Comparison of ENCODE assay signal across 8 cellular contexts in the genomic region with DNA sequence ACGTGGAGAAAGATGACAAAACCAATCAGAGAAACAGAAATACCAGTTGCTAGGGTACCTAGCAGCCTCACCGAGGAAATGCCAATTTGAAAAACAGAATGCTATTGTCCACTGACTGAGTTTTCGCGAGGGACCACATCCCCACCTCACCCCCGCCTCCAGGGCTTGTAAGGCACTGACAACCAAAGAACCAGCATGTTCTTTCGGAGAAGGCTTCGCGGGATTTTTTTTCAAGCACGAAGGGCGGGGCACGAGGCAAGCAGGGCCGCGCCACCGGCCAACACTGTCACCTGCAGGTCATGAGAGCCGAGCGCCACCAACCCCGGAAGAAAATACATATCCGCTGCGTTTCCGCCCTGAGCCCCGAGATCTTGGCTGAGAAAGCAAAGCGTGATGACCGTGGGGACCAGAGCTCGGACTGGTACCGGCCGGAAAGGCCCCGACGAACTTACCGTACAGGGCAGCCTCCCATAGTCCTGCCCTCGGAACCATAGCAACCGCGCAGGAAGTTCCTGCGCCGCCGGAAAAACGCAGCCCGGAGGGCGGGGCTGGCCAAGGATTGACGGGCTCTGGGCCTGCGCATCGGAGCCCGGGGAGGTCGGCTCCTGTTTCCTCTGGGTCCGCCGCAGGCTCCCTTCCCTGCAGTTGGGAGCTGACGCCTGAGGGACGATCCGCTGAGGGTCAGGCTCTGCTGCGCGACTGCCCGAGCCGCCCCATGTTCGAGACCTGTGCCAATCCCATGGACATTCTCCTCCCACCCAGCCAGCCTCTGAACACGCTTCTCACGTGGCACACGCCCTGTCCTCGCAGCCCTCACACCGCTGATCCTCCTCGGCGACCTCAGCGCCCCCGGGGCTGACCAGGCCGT. TPM values are rescaled to one million over a fixed set of nuclear protein-coding genes. Genes with fewer than 3 reads are reported as not detected.
DNase-seq lines count a peak whose midpoint lies in the region; ATAC-seq and TF ChIP-seq lines count a peak whose summit lies in the region.

No MANE protein-coding gene starts in this region.

- H3K4me1 ChIP-seq in SK-N-SH (ENCODE audit: control insufficient read depth in 1 of 2, insufficient read depth in 2 of 2, low read depth in 1 of 2, low read length in 1 of 2) (peaks cover 0 to 8% of the 10 kb centered on the region in 2 experiments; a peak in 2 of 4 replicates), osteoblast (ENCODE audit: insufficient read depth, low read length) (peaks cover 5% of the 10 kb centered on the region), thoracic aorta (ENCODE audit: control insufficient read depth in 1 of 2, low read depth in 2 of 2) (no peaks in the 10 kb centered on the region)

- CTCF ChIA-PET in SK-N-SH (lab: Yijun Ruan, JAX): interaction anchor here (0.8 kb wide), 1 partner anchor 30 kb away, joined by 3 read pairs; no protein-coding TSS in a partner anchor

- H4K20me1 ChIP-seq in SK-N-SH (ENCODE audit: insufficient read depth): no peaks in the 10 kb centered on the region
- no peaks in the 10 kb centered on the region for H4K20me1 ChIP-seq in osteoblast (ENCODE audit: insufficient read depth, low read length)

- TF ChIP-seq CTCF in GM12865 (IDR thresholded peaks at IDR 0.05; ENCODE audit: insufficient read depth, low read depth, low read length, missing control alignments) (peak; percentile 71), SK-N-SH (IDR thresholded peaks at IDR 0.05) (peak; percentile 74), osteoblast (IDR thresholded peaks at IDR 0.05; ENCODE audit: extremely low read depth, low read depth, low read length) (peak; percentile 23), thoracic aorta (IDR thresholded peaks at IDR 0.05) (peak; percentile 15)

- no peaks in the 10 kb centered on the region for H3K27me3 Mint-ChIP-seq in activated naive CD8-positive, alpha-beta T cell

- H3K27ac ChIP-seq in SK-N-SH (ENCODE audit: low read depth in 2 of 2, low read length in 1 of 2): peak overlapping the region; percentile 83 to 96
- peak overlapping the region; percentile 79 for H3K27ac ChIP-seq in osteoblast (ENCODE audit: low read depth, low read length)
- peak overlapping the region; percentile 85 to 89 for H3K27ac ChIP-seq in thoracic aorta

- no peaks in the 10 kb centered on the region for H3K9me3 Mint-ChIP-seq in activated naive CD8-positive, alpha-beta T cell (ENCODE audit: low read depth)

- peak overlapping the region; percentile 91 for H3K4me3 Mint-ChIP-seq in activated naive CD8-positive, alpha-beta T cell

- no peaks in the 10 kb centered on the region for H3K79me2 ChIP-seq in SK-N-SH (ENCODE audit: insufficient read depth)
- no peaks in the 10 kb centered on the region for H3K79me2 ChIP-seq in osteoblast (ENCODE audit: insufficient read depth, low read length)

- POLR2A ChIA-PET in SK-N-SH (lab: Yijun Ruan, JAX): interaction anchor here (0.8 kb wide), 1 partner anchor 17 kb away, joined by 4 read pairs; no protein-coding TSS in a partner anchor

- H3K27me3 ChIP-seq in SK-N-SH (ENCODE audit: insufficient read depth) (no peaks in the 10 kb centered on the region), osteoblast (ENCODE audit: insufficient read depth, low read length) (no peaks in the 10 kb centered on the region), thoracic aorta (replicated peaks; ENCODE audit: insufficient read depth) (no peaks in the 10 kb centered on the region)

- 0% methylated on average over 13 of the region's 63 CpGs for WGBS in SK-N-SH (ENCODE audit: low lambda C conversion rate)

- H2AFZ ChIP-seq in SK-N-SH (ENCODE audit: low read depth): peak overlapping the region; percentile 86
- peak overlapping the region; percentile 90 for H2AFZ ChIP-seq in osteoblast (ENCODE audit: low read length)

- H3K9me2 ChIP-seq in SK-N-SH: no peaks in the 10 kb centered on the region

- peaks cover 0 to 7% of the 10 kb centered on the region in 2 experiments for H3K36me3 ChIP-seq in SK-N-SH (replicated peaks in 1 of 2; ENCODE audit: control insufficient read depth in 1 of 2, insufficient read depth in 2 of 2, low read length in 1 of 2)
- H3K36me3 ChIP-seq in osteoblast (ENCODE audit: insufficient read depth, low read length): no peaks in the 10 kb centered on the region
- no peaks in the 10 kb centered on the region for H3K36me3 ChIP-seq in thoracic aorta

- H3K4me1 Mint-ChIP-seq in activated naive CD8-positive, alpha-beta T cell (ENCODE audit: low read depth): peaks cover 18% of the 10 kb centered on the region

- no peaks in the 10 kb centered on the region for H3F3A ChIP-seq in SK-N-SH (replicated peaks; ENCODE audit: insufficient read depth)

- H3K4me3 ChIP-seq in GM12865 (ENCODE audit: low read depth, low read length) (peak overlapping the region; percentile 58), SK-N-SH (ENCODE audit: low read depth in 2 of 2, low read length in 1 of 2) (peak overlapping the region; percentile 74 to 81), osteoblast (ENCODE audit: insufficient read depth, low read length) (peak overlapping the region; percentile 83), thoracic aorta (peak overlapping the region; percentile 79)

- H3K9me3 ChIP-seq in SK-N-SH: no peaks in the 10 kb centered on the region
- H3K9me3 ChIP-seq in osteoblast (ENCODE audit: low read depth, low read length): no peaks in the 10 kb centered on the region
- no peaks in the 10 kb centered on the region for H3K9me3 ChIP-seq in thoracic aorta

- no peaks in the 10 kb centered on the region for H3K36me3 Mint-ChIP-seq in activated naive CD8-positive, alpha-beta T cell

- DNase-seq in GM12865 (ENCODE audit: low read depth) (peak; percentile 93), NCI-H1092 (lab: John Stamatoyannopoulos, UW) (peak; percentile 93), SK-N-SH (peak; percentile 89), head of caudate nucleus (peak; percentile 77 to 94 (median 88)), osteoblast (ENCODE audit: insufficient read length, low spot score, missing footprints) (peak; percentile 83), thoracic aorta (ENCODE audit: low spot score) (peak; percentile 63)

- H3K4me2 ChIP-seq in SK-N-SH (peak overlapping the region; percentile 69), osteoblast (ENCODE audit: insufficient read depth, low read length) (peak overlapping the region; percentile 86)

- intact Hi-C loops in head of caudate nucleus (cut with DNase I): no loop called here

- peak; percentile 62 for TF ChIP-seq RAD21 in SK-N-SH (IDR thresholded peaks at IDR 0.05; ENCODE audit: low read length)

- peak; percentile 94 for ATAC-seq in HG02623 (IDR thresholded peaks at IDR 0.05; ENCODE audit: unreplicated experiment)
- ATAC-seq in thoracic aorta (ENCODE audit: insufficient number of reproducible peaks, low FRiP score, low read depth): peak; percentile 99

- TF ChIP-seq EP300 in SK-N-SH (IDR thresholded peaks at IDR 0.05; ENCODE audit: borderline replicate concordance in 1 of 2, low read depth in 1 of 2, low read length in 1 of 2): peak in 1 of 2 experiments; percentile 14; a peak in 1 of 4 replicates

- H3K27ac Mint-ChIP-seq in activated naive CD8-positive, alpha-beta T cell: peak overlapping the region; percentile 95

- peak overlapping the region; percentile 59 for H3K9ac ChIP-seq in SK-N-SH

TF ChIP-seq in SK-N-SH, 30 proteins besides CTCF, POLR2A, EP300 and RAD21 (continues in another document):
- peak; percentile 97 for TF ChIP-seq MXI1 (IDR thresholded peaks at IDR 0.05; ENCODE audit: low read depth, low read length)
- no peak; the same call in 1 of the 2 replicates for TF ChIP-seq USF2 (IDR thresholded peaks at IDR 0.05; ENCODE audit: borderline replicate concordance, low read depth, low read length)
- no peak for TF ChIP-seq TCF12 (IDR thresholded peaks at IDR 0.05)
- TF ChIP-seq, protein P1, sequence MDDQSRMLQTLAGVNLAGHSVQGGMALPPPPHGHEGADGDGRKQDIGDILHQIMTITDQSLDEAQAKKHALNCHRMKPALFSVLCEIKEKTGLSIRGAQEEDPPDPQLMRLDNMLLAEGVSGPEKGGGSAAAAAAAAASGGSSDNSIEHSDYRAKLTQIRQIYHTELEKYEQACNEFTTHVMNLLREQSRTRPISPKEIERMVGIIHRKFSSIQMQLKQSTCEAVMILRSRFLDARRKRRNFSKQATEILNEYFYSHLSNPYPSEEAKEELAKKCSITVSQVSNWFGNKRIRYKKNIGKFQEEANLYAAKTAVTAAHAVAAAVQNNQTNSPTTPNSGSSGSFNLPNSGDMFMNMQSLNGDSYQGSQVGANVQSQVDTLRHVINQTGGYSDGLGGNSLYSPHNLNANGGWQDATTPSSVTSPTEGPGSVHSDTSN (IDR thresholded peaks at IDR 0.05): peak; percentile 96
- no peak for TF ChIP-seq SMC3 (IDR thresholded peaks at IDR 0.05; ENCODE audit: low read depth, low read length)
- no peak for TF ChIP-seq MEF2A (IDR thresholded peaks at IDR 0.05; ENCODE audit: borderline replicate concordance, low read depth)
- TF ChIP-seq ZBTB33 (IDR thresholded peaks at IDR 0.05; ENCODE audit: borderline replicate concordance, low read depth): no peak
- no peak for TF ChIP-seq JUND (IDR thresholded peaks at IDR 0.05)

RNA-seq across cellular contexts. Expression of gene PAGE5, which starts 59.2 kb away (rescaled TPM):
- 5.1 and 7.1 TPM in 2 replicates for polyA plus RNA-seq in SK-N-SH (2012; rRNA removed)
- 7.8 and 8.2 TPM in 2 replicates for polyA plus RNA-seq in SK-N-SH (2012; cell fraction: cytosol; rRNA removed)
- 1.5 TPM in 2 replicates for polyA plus RNA-seq in SK-N-SH (2012; cell fraction: nucleus; rRNA removed)
- not detected in 2 replicates for total RNA-seq in osteoblast
- not detected for total RNA-seq in thoracic aorta

Comparison
In these comparisons a context has a peak if more than half of its experiments do, and no peak if none do; other contexts are left out.
1. Peak in every context shown above with its lines: DNase-seq, ATAC-seq, H3K4me3 ChIP-seq and H3K27ac ChIP-seq.
2. CTCF ChIP-seq: peak in every context shown above with its lines; median percentile 74 in SK-N-SH; 71 in GM12865; 23 in osteoblast; 15 in thoracic aorta.